25 cellular contexts compared by ENCODE assay signal in genomic region chrX:55924574-55924973, GRCh38.
"Had no signal": no experiment of that assay in that cellular context is flagged by ENCODE, and none has a peak within 500 bp of the region (broad histone marks: within the 10 kb centered on the region; RNA-seq: fewer than 3 reads in every experiment).

No MANE protein-coding gene starts in this region.

- H3K4me3 Mint-ChIP-seq: immature natural killer cell; memory B cell; naive B cell; nephron; stimulated activated memory B cell treated with anti-CD40 and anti-IgM and Interleukin-4, amounts not matched to agents 10 μg/mL and 1 μg/mL and 100 μg/mL, for 72 hours; stimulated activated naive CD8-positive, alpha-beta T cell treated with anti-CD3 and anti-CD28 coated beads, Interleukin-15, Interleukin-2, amounts not matched to agents 100 ng/mL and 50 ng/mL, for 24 hours had no signal

- H3K4me1 ChIP-seq: esophagus muscularis mucosa, gastroesophageal sphincter, left ventricle myocardium inferior, lower lobe of right lung, psoas muscle, tibial artery, upper lobe of left lung, uterus had no signal

- H3K27me3 Mint-ChIP-seq: memory B cell; naive B cell; stimulated activated memory B cell treated with anti-CD40 and anti-IgM and Interleukin-4, amounts not matched to agents 10 μg/mL and 1 μg/mL and 100 μg/mL, for 72 hours; stimulated activated naive CD8-positive, alpha-beta T cell treated with anti-CD3 and anti-CD28 coated beads, Interleukin-15, Interleukin-2, amounts not matched to agents 100 ng/mL and 50 ng/mL, for 24 hours had no signal

- ATAC-seq: gastroesophageal sphincter; left cardiac atrium; lower lobe of right lung; psoas muscle; sciatic nerve; stimulated activated memory B cell treated with anti-CD40 and anti-IgM and Interleukin-4, amounts not matched to agents 10 μg/mL and 1 μg/mL and 100 μg/mL, for 72 hours had no signal

- FAIRE-seq: kidney had no signal

- H3K4me1 Mint-ChIP-seq: immature natural killer cell, nephron had no signal

- H3K27ac ChIP-seq: epithelial cell of prostate, esophagus muscularis mucosa, gastroesophageal sphincter, left ventricle myocardium inferior, lower lobe of right lung, psoas muscle, spleen, tibial artery, upper lobe of left lung, uterus had no signal

- H3K9me3 ChIP-seq: gastroesophageal sphincter, lower lobe of right lung, psoas muscle, upper lobe of left lung had no signal

- H3K4me3 ChIP-seq: esophagus muscularis mucosa, gastroesophageal sphincter, left ventricle myocardium inferior, lower lobe of right lung, psoas muscle, spleen, tibial artery, upper lobe of left lung, uterus had no signal

- H3K36me3 ChIP-seq: esophagus muscularis mucosa, gastroesophageal sphincter, left ventricle myocardium inferior, lower lobe of right lung, spleen, upper lobe of left lung, uterus had no signal

- H3K36me3 Mint-ChIP-seq: immature natural killer cell had no signal

- DNase-seq: effector memory CD4-positive, alpha-beta T cell; glutamatergic neuron; immature natural killer cell; kidney; left cardiac atrium; left ventricle myocardium inferior; lower lobe of right lung; naive B cell; psoas muscle; retina; spleen; stimulated activated CD4-positive, alpha-beta T cell treated with anti-CD3 and anti-CD28 coated beads, Interleukin-15, amount 100 ng/mL, for 24 hours; stimulated activated CD4-positive, alpha-beta T cell treated with anti-CD3 and anti-CD28 coated beads, Interleukin-1b, Interleukin-23, amount 100 ng/mL, for 48 hours; stimulated activated CD4-positive, alpha-beta T cell treated with anti-CD3 and anti-CD28 coated beads, Interleukin-4, amount 100 ng/mL, for 24 hours; tibial artery; upper lobe of left lung; uterus had no signal

- H3K27me3 ChIP-seq: esophagus muscularis mucosa, gastroesophageal sphincter, spleen, tibial artery, upper lobe of left lung, uterus had no signal

- H3K9me3 Mint-ChIP-seq: memory B cell had no signal

- H3K27ac Mint-ChIP-seq: immature natural killer cell; memory B cell; nephron; stimulated activated memory B cell treated with anti-CD40 and anti-IgM and Interleukin-4, amounts not matched to agents 10 μg/mL and 1 μg/mL and 100 μg/mL, for 72 hours; stimulated activated naive CD8-positive, alpha-beta T cell treated with anti-CD3 and anti-CD28 coated beads, Interleukin-15, Interleukin-2, amounts not matched to agents 100 ng/mL and 50 ng/mL, for 24 hours had no signal
